ENCODE assay signal across 12 cellular contexts in the genomic region with DNA sequence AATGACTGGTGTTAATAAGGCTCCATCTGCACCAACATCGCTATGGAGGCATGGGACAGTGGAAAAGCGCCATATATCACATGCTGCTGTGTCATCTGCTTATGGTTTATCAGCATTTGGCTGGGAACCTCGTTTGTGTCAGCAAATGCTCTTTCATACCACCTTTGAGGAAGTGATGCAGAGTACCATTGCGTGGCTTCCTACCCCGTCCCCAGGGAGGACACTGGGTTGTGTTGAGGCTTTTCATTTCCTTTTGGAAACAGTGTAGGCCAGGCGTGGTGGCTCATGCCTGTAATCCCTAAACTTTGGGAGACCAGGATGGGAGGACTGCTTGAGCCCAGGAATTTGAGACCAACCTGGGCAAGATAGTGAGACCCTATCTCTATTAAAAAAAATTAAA. TPM values are rescaled to one million over a fixed set of nuclear protein-coding genes. Genes with fewer than 3 reads are reported as not detected.
DNase-seq lines count a peak whose midpoint lies in the region; ATAC-seq and TF ChIP-seq lines count a peak whose summit lies in the region.
"Had no signal": no experiment of that assay in that cellular context is flagged by ENCODE, and none has a peak within 500 bp of the region (broad histone marks: within the 10 kb centered on the region; RNA-seq: fewer than 3 reads in every experiment).

No MANE protein-coding gene starts in this region.

- no peak for ATAC-seq in HG02970 (IDR thresholded peaks at IDR 0.05; ENCODE audit: low FRiP score, unreplicated experiment)
- ATAC-seq in GM18505 (IDR thresholded peaks at IDR 0.05; ENCODE audit: unreplicated experiment) = no peak
- ATAC-seq: left lung had no signal

- no peak for TF ChIP-seq POLR2A in erythroblast (IDR thresholded peaks at IDR 0.05; ENCODE audit: low read length)
- TF ChIP-seq POLR2A in GM18505 (IDR thresholded peaks at IDR 0.05; ENCODE audit: borderline replicate concordance, extremely low read depth, insufficient read depth, insufficient read length) = no peak

- H3K79me2 ChIP-seq in Karpas-422 (ENCODE audit: low read length) = no peaks in the 10 kb centered on the region

- no peak overlapping the region for H2AFZ ChIP-seq in Karpas-422 (ENCODE audit: low read length)

- H3K27ac ChIP-seq in Karpas-422 (ENCODE audit: low read length) = no peak overlapping the region
- H3K27ac ChIP-seq in subcutaneous abdominal adipose tissue (ENCODE audit: low read depth, low read length) = peak overlapping the region; percentile 3

- H3K4me1 ChIP-seq in Karpas-422 (ENCODE audit: low read length) = peaks cover 25% of the 10 kb centered on the region
- peaks cover 5 to 41% (median 36%) of the 10 kb centered on the region in 5 donors for H3K4me1 ChIP-seq in subcutaneous abdominal adipose tissue (ENCODE audit: control insufficient read depth in 5 of 5, insufficient read depth in 5 of 5, low read length in 5 of 5)
- H3K4me1 ChIP-seq: breast epithelium had no signal

- H4K20me1 ChIP-seq in Karpas-422 (ENCODE audit: insufficient read depth, low read depth, low read length) = no peaks in the 10 kb centered on the region

- H3K9me3 ChIP-seq in Karpas-422 (ENCODE audit: low read length) (no peaks in the 10 kb centered on the region), subcutaneous abdominal adipose tissue (ENCODE audit: control insufficient read depth in 5 of 5, low read length in 5 of 5) (no peaks in the 10 kb centered on the region)
- H3K9me3 ChIP-seq: breast epithelium, left lung, prostate gland had no signal

- no peak overlapping the region for H3K9ac ChIP-seq in Karpas-422 (ENCODE audit: low read length)
- no peak overlapping the region for H3K9ac ChIP-seq in subcutaneous abdominal adipose tissue (ENCODE audit: low read length in 5 of 5)

- H3K27me3 ChIP-seq in Karpas-422 (ENCODE audit: low read length) = no peaks in the 10 kb centered on the region
- peaks cover 0 to 3% (median 0%) of the 10 kb centered on the region in 5 donors for H3K27me3 ChIP-seq in subcutaneous abdominal adipose tissue (ENCODE audit: control insufficient read depth in 5 of 5, insufficient read depth in 4 of 5, low read length in 5 of 5)
- H3K27me3 ChIP-seq: breast epithelium, left lung had no signal

- H3K9me2 ChIP-seq in Karpas-422 (replicated peaks; ENCODE audit: insufficient read depth, low read length) = no peaks in the 10 kb centered on the region

- H3K4me3 ChIP-seq in Karpas-422 (ENCODE audit: low read length) (no peak overlapping the region), subcutaneous abdominal adipose tissue (ENCODE audit: low read depth in 1 of 5, low read length in 5 of 5) (no peak overlapping the region)
- H3K4me3 ChIP-seq: prostate gland had no signal

- no peaks in the 10 kb centered on the region for H3K36me3 ChIP-seq in Karpas-422 (ENCODE audit: insufficient read depth, low read length)
- no peaks in the 10 kb centered on the region for H3K36me3 ChIP-seq in subcutaneous abdominal adipose tissue (ENCODE audit: control insufficient read depth in 5 of 5, insufficient read depth in 5 of 5, low read length in 5 of 5)
- H3K36me3 ChIP-seq: breast epithelium, left lung, prostate gland had no signal

- no peak overlapping the region for H3K4me2 ChIP-seq in Karpas-422 (ENCODE audit: low read depth, low read length, poor library complexity, severe bottlenecking)

- peak; percentile 54 for DNase-seq in GM19238 (ENCODE audit: insufficient read length, low spot score)
- peak; percentile 70 for DNase-seq in Karpas-422
- peak; percentile 47 to 66 for DNase-seq in erythroblast (lab: John Stamatoyannopoulos, UW)
- DNase-seq in activated CD4-positive, alpha-beta T cell treated with anti-CD3 and anti-CD28 coated beads, Interleukin-2, amount 50 U/mL, for 48 hours = no peak
- DNase-seq: NCI-H526, T-helper 1 cell had no signal

RNA-seq across cellular contexts. Expression of gene TACR2, which starts 6.8 kb away (rescaled TPM):
- 1.9 TPM in 1 of 2 replicates, not detected in the other for total RNA-seq in Karpas-422 (2014; rRNA removed; shearing (Covaris generic); ENCODE audit: low replicate concordance)

RNA-seq across cellular contexts. Expression of gene TSPAN15, which starts 41.3 kb away (rescaled TPM):
- 0.97 and 1.6 TPM in 2 replicates for total RNA-seq in Karpas-422 (2014; rRNA removed; shearing (Covaris generic); ENCODE audit: low replicate concordance)

Comparison
In these comparisons a context has a peak if more than half of its experiments do, and no peak if none do; other contexts are left out.
1. DNase-seq: peak in GM19238 (single experiment), Karpas-422 (single experiment) and erythroblast (2 of 2); none in activated CD4-positive, alpha-beta T cell treated with anti-CD3 and anti-CD28 coated beads, Interleukin-2, amount 50 U/mL, for 48 hours (0 of 2).